Comparison of ENCODE assay signal across 8 cellular contexts in the genomic region with DNA sequence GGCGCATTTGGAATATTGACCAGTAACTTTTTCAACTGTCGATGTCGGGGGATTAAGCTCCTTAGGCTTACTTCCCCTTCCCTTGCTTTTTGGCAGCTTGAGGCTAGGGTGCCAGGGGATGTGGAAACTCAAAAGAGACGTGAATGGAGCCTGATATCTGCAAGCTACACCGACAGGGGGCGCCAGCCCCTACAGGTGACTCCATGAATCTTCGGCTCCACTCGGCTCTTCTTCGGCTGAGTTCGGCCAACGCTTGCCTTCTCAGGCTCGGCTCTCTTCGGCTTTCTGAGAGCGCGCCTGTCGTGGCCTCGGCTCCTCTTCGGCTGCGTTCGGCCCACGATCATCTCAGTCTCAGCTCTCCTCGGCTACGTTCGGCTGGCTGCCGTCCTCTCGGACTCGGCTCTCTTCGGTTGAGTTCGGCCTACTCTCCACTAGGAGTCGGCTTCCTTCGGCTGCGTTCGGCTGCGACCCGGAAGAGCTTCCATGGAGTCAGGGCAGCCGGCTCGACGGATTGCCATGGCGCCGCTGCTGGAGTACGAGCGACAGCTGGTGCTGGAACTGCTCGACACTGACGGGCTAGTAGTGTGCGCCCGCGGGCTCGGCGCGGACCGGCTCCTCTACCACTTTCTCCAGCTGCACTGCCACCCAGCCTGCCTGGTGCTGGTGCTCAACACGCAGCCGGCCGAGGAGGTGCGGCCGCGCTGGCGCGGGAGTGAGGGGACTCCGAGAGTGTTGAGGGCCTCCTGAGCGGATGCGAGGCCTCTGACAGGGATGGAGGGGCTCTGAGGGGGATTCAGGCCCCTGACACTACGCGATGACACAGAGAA. TPM values are rescaled to one million over a fixed set of nuclear protein-coding genes. Genes with fewer than 3 reads are reported as not detected.
DNase-seq lines count a peak whose midpoint lies in the region; ATAC-seq and TF ChIP-seq lines count a peak whose summit lies in the region.

ERCC4 (plus strand) TSS at position 472 of the 827 bp plus-strand sequence; CDS start at position 484, 12 bp downstream.

- H3K27ac ChIP-seq in RWPE1 = peak within 1 kb of the TSS; percentile 62

- H3K27ac Mint-ChIP-seq in activated T-helper 17 cell treated with anti-CD3 and anti-CD28 coated beads, Interleukin-2, amount 50 U/mL, for 72 hours = peak within 1 kb of the TSS; percentile 98
- H3K27ac Mint-ChIP-seq in naive thymus-derived CD8-positive, alpha-beta T cell = peak within 1 kb of the TSS; percentile 84 to 99 (median 94)

- H3K4me3 ChIP-seq in LNCaP clone FGC (ENCODE audit: low read depth, low read length) (peak within 1 kb of the TSS; percentile 98), fibroblast of mammary gland (ENCODE audit: control insufficient read depth, low read depth, low read length) (peak within 1 kb of the TSS; percentile 94)

- no peaks in the 10 kb centered on the region for H3K9me3 Mint-ChIP-seq in activated T-helper 17 cell treated with anti-CD3 and anti-CD28 coated beads, Interleukin-2, amount 50 U/mL, for 72 hours
- no peaks in the 10 kb centered on the region for H3K9me3 Mint-ChIP-seq in naive thymus-derived CD8-positive, alpha-beta T cell

- H3K9me3 ChIP-seq in ES-I3 (ENCODE audit: control insufficient read depth, insufficient read depth, low read length) = no peaks in the 10 kb centered on the region

- H3K27me3 Mint-ChIP-seq in activated T-helper 17 cell treated with anti-CD3 and anti-CD28 coated beads, Interleukin-2, amount 50 U/mL, for 72 hours = no peaks in the 10 kb centered on the region
- no peaks in the 10 kb centered on the region for H3K27me3 Mint-ChIP-seq in naive thymus-derived CD8-positive, alpha-beta T cell

- DNase-seq in H4 (ENCODE audit: low spot score) = peak; percentile 97
- DNase-seq in LNCaP clone FGC (ENCODE audit: low read depth) = peak; percentile 97
- DNase-seq in RWPE1 (ENCODE audit: low spot score) = peak; percentile 96
- DNase-seq in fibroblast of mammary gland (ENCODE audit: low read depth) = peak; percentile 99
- peak; percentile 98 to 100 (median 100) for DNase-seq in naive thymus-derived CD8-positive, alpha-beta T cell
- peak; percentile 98 to 100 (median 99) for DNase-seq in stimulated activated naive CD4-positive, alpha-beta T cell (lab: John Stamatoyannopoulos, UW)

- POLR2A ChIA-PET in RWPE1 (lab: Yijun Ruan, JAX; ENCODE audit: low non-redundant PET) = interaction anchor here (0.6 to 0.7 kb wide), 2 partner anchors 17 to 1230 kb away, joined by 3 to 5 read pairs; no protein-coding TSS in a partner anchor
- POLR2A ChIA-PET in naive thymus-derived CD8-positive, alpha-beta T cell (lab: Charles Lee) = interaction anchor here (1.2 to 1.4 kb wide), 3 partner anchors 366 to 1117 kb away, joined by 3 to 5 read pairs (median 3); partner anchors contain the start of gene PARN

- peak within 1 kb of the TSS; percentile 97 for H3K4me3 Mint-ChIP-seq in activated T-helper 17 cell treated with anti-CD3 and anti-CD28 coated beads, Interleukin-2, amount 50 U/mL, for 72 hours
- H3K4me3 Mint-ChIP-seq in naive thymus-derived CD8-positive, alpha-beta T cell = peak within 1 kb of the TSS; percentile 85 to 99 (median 92)

- peaks cover 15% of the 10 kb centered on the region for H3K36me3 Mint-ChIP-seq in activated T-helper 17 cell treated with anti-CD3 and anti-CD28 coated beads, Interleukin-2, amount 50 U/mL, for 72 hours (ENCODE audit: low read depth)
- peaks cover 0 to 19% (median 3%) of the 10 kb centered on the region in 3 donors for H3K36me3 Mint-ChIP-seq in naive thymus-derived CD8-positive, alpha-beta T cell

- peaks cover 2% of the 10 kb centered on the region; the same call in 1 of the 2 replicates for H3K4me1 ChIP-seq in ES-I3 (ENCODE audit: insufficient read depth, low read length)

- peak; percentile 98 for ATAC-seq in activated T-helper 17 cell treated with anti-CD3 and anti-CD28 coated beads, Interleukin-2, amount 50 U/mL, for 72 hours (replicated peaks)
- ATAC-seq in naive thymus-derived CD8-positive, alpha-beta T cell = peak; percentile 96 to 97

- TF ChIP-seq CTCF in LNCaP clone FGC (IDR thresholded peaks at IDR 0.05; ENCODE audit: control insufficient read depth, extremely low read depth, insufficient read depth) (peak; percentile 74), RWPE1 (conservative IDR thresholded peaks at IDR 0.05; ENCODE audit: low read depth) (peak; percentile 95), fibroblast of mammary gland (conservative IDR thresholded peaks at IDR 0.05; ENCODE audit: control insufficient read depth, insufficient read depth, low read depth, low read length) (peak; percentile 97)

- CTCF ChIA-PET in RWPE1 (lab: Yijun Ruan, JAX) = interaction anchor here (0.5 to 1.3 kb wide), 29 partner anchors 9 to 1974 kb away, joined by 3 to 10 read pairs (median 3); no protein-coding TSS in a partner anchor

- peaks cover 21% of the 10 kb centered on the region for H3K4me1 Mint-ChIP-seq in activated T-helper 17 cell treated with anti-CD3 and anti-CD28 coated beads, Interleukin-2, amount 50 U/mL, for 72 hours
- H3K4me1 Mint-ChIP-seq in naive thymus-derived CD8-positive, alpha-beta T cell = peaks cover 16 to 28% (median 27%) of the 10 kb centered on the region in 4 donors

- peaks cover 8% of the 10 kb centered on the region for H3K36me3 ChIP-seq in ES-I3 (ENCODE audit: insufficient read depth, low read length)

- H3K9ac ChIP-seq in ES-I3 (ENCODE audit: low read depth, low read length) = peak within 1 kb of the TSS; percentile 100

RNA-seq across cellular contexts. Expression of gene ERCC4, which starts in this region (rescaled TPM):
- 4.3 and 5.8 TPM in 2 replicates for total RNA-seq in H4 (2014; rRNA removed; shearing (Covaris generic))
- 10 to 100 TPM in 1 of 2 donors, 1 to 10 TPM in 1; 6.1 to 11.2 TPM for total RNA-seq in activated T-helper 17 cell treated with anti-CD3 and anti-CD28 coated beads, Interleukin-2, amount 50 U/mL, for 72 hours
- total RNA-seq in naive thymus-derived CD8-positive, alpha-beta T cell = 10 to 100 TPM; 12.8 to 16.3 TPM
- 10 to 100 TPM; 18.2 to 22.1 (median 18.6) TPM for polyA plus RNA-seq in naive thymus-derived CD8-positive, alpha-beta T cell

Comparison
In these comparisons a context has a peak if more than half of its experiments do, and no peak if none do; other contexts are left out.
1. Peak in every context shown above with its lines: DNase-seq, ATAC-seq, H3K4me3 ChIP-seq and H3K27ac ChIP-seq.